ENCODE assay signal across 8 cellular contexts in genomic region chr19:21767065-21767800, GRCh38. TPM values are rescaled to one million over a fixed set of nuclear protein-coding genes. Genes with fewer than 3 reads are reported as not detected.
DNase-seq lines count a peak whose midpoint lies in the region; ATAC-seq and TF ChIP-seq lines count a peak whose summit lies in the region.

ZNF100 (minus strand) TSS chr19:21767579; CDS start chr19:21767429, 150 bp downstream.

- H3K36me3 ChIP-seq in BJ (ENCODE audit: control insufficient read depth, insufficient read depth, low read length): no peaks in the 10 kb centered on the region

- H3K4me3 ChIP-seq in BJ (ENCODE audit: low read depth, low read length): peak within 1 kb of the TSS; percentile 83

- peaks cover 17% of the 10 kb centered on the region for H3K4me1 Mint-ChIP-seq in activated CD4-positive, alpha-beta T cell treated with anti-CD3 and anti-CD28 coated beads, Interleukin-2, amount 10 ng/mL, durations not matched to agents 24 days and 14 days

- peaks cover 15% of the 10 kb centered on the region for H3K9me3 Mint-ChIP-seq in activated CD4-positive, alpha-beta T cell treated with anti-CD3 and anti-CD28 coated beads, Interleukin-2, amount 10 ng/mL, durations not matched to agents 24 days and 14 days

- no peaks in the 10 kb centered on the region for H3K27me3 Mint-ChIP-seq in activated CD4-positive, alpha-beta T cell treated with anti-CD3 and anti-CD28 coated beads, Interleukin-2, amount 10 ng/mL, durations not matched to agents 24 days and 14 days

- DNase-seq in BJ (ENCODE audit: low read depth): peak; percentile 46
- peak; percentile 38 for DNase-seq in GM19240 (ENCODE audit: insufficient read length, low spot score)
- DNase-seq in NCI-H524 treated with DMSO at 0.1 percent for 48 hours (lab: John Stamatoyannopoulos, UW): peak; percentile 68
- peak; percentile 95 for DNase-seq in activated CD4-positive, alpha-beta T cell treated with anti-CD3 and anti-CD28 coated beads, Interleukin-2, amount 10 ng/mL, durations not matched to agents 24 days and 14 days
- DNase-seq in dedifferentiated amniotic fluid mesenchymal stem cell (ENCODE audit: extremely low spot score): peak; percentile 95
- peak; percentile 98 for DNase-seq in left kidney (ENCODE audit: low read depth, low spot score)
- DNase-seq in stimulated activated CD4-positive, alpha-beta T cell treated with anti-CD3 and anti-CD28 coated beads, Interleukin-1b, Interleukin-23, amount 100 ng/mL, for 48 hours: peak; percentile 91

- ATAC-seq in HG03457 (IDR thresholded peaks at IDR 0.05; ENCODE audit: unreplicated experiment): peak; percentile 84

- TF ChIP-seq CTCF in BJ (IDR thresholded peaks at IDR 0.05; ENCODE audit: insufficient read depth, low read depth, low read length): 0 out of 2 replicates have a peak, but pooled peaks have one; percentile 10

- intact Hi-C loops in activated CD4-positive, alpha-beta T cell treated with anti-CD3 and anti-CD28 coated beads, Interleukin-2, amount 10 ng/mL, durations not matched to agents 24 days and 14 days (cut with micrococcal nuclease): loop anchor here (1.0 to 10.0 kb wide), 4 partner anchors 70 to 622 kb away; partner anchors contain the start of genes ZNF43 and ZNF431

- H3K27me3 ChIP-seq in BJ (ENCODE audit: control insufficient read depth, insufficient read depth, low read length): no peaks in the 10 kb centered on the region

- CTCF ChIA-PET in BJ (lab: Yijun Ruan, JAX): interaction anchor here (0.5 to 0.8 kb wide), 2 partner anchors 69 to 775 kb away, joined by 3 to 4 read pairs; partner anchors contain the start of gene ZNF43

- peak within 1 kb of the TSS; percentile 83 for H3K27ac Mint-ChIP-seq in activated CD4-positive, alpha-beta T cell treated with anti-CD3 and anti-CD28 coated beads, Interleukin-2, amount 10 ng/mL, durations not matched to agents 24 days and 14 days

- POLR2A ChIA-PET in BJ (lab: Charles Lee): interaction anchor here (0.6 kb wide), 1 partner anchor 33 kb away, joined by 4 read pairs; no protein-coding TSS in a partner anchor

- peak within 1 kb of the TSS; percentile 94 for H3K4me3 Mint-ChIP-seq in activated CD4-positive, alpha-beta T cell treated with anti-CD3 and anti-CD28 coated beads, Interleukin-2, amount 10 ng/mL, durations not matched to agents 24 days and 14 days

- peaks cover 36% of the 10 kb centered on the region for H3K36me3 Mint-ChIP-seq in activated CD4-positive, alpha-beta T cell treated with anti-CD3 and anti-CD28 coated beads, Interleukin-2, amount 10 ng/mL, durations not matched to agents 24 days and 14 days (ENCODE audit: low read depth)

RNA-seq across cellular contexts. Expression of gene ZNF100, which starts in this region (rescaled TPM):
- 0.99 and 2.2 TPM in 2 replicates for polyA plus RNA-seq in BJ (2011; rRNA removed)
- 1.00 and 1.2 TPM in 2 replicates for polyA minus RNA-seq in BJ (2011; rRNA and poly(A)+ RNA removed)
- 20.8 and 24.1 TPM in 2 replicates for total RNA-seq in activated CD4-positive, alpha-beta T cell treated with anti-CD3 and anti-CD28 coated beads, Interleukin-2, amount 10 ng/mL, durations not matched to agents 24 days and 14 days

Comparison
In these comparisons a context has a peak if more than half of its experiments do, and no peak if none do; other contexts are left out.
1. Peak in every context shown above with its lines: DNase-seq, ATAC-seq and H3K4me3 ChIP-seq.
2. DNase-seq: peak in every context shown above with its lines; median percentile 98 in left kidney; 95 in activated CD4-positive, alpha-beta T cell treated with anti-CD3 and anti-CD28 coated beads, Interleukin-2, amount 10 ng/mL, durations not matched to agents 24 days and 14 days; 95 in dedifferentiated amniotic fluid mesenchymal stem cell; 91 in stimulated activated CD4-positive, alpha-beta T cell treated with anti-CD3 and anti-CD28 coated beads, Interleukin-1b, Interleukin-23, amount 100 ng/mL, for 48 hours; 68 in NCI-H524 treated with DMSO at 0.1 percent for 48 hours; 46 in BJ; 38 in GM19240.